Comparison of ENCODE assay signal across 15 cellular contexts in genomic region chr5:78600656-78601452, GRCh38. TPM values are rescaled to one million over a fixed set of nuclear protein-coding genes. Genes with fewer than 3 reads are reported as not detected.
DNase-seq lines count a peak whose midpoint lies in the region; ATAC-seq and TF ChIP-seq lines count a peak whose summit lies in the region.
"Had no signal": no experiment of that assay in that cellular context is flagged by ENCODE, and none has a peak within 500 bp of the region (broad histone marks: within the 10 kb centered on the region; RNA-seq: fewer than 3 reads in every experiment).

No MANE protein-coding gene starts in this region.

- no peak overlapping the region for H3K23ac ChIP-seq in H9 (ENCODE audit: insufficient read length, low read depth, low read length)

- H3K27ac Mint-ChIP-seq in H9 = peak overlapping the region in 2 of 3 experiments; percentile 1 to 18; a peak in 2 of 7 replicates
- H3K27ac Mint-ChIP-seq: activated naive CD8-positive, alpha-beta T cell; memory B cell had no signal

- no peak overlapping the region for H3K18ac ChIP-seq in H9 (ENCODE audit: insufficient read length, low read depth, low read length)

- H3K9me3 ChIP-seq in H9 (ENCODE audit: control insufficient read depth, low read depth, low read length) = no peaks in the 10 kb centered on the region
- no peaks in the 10 kb centered on the region for H3K9me3 ChIP-seq in smooth muscle cell (replicated peaks; ENCODE audit: low read depth)
- H3K9me3 ChIP-seq: testis had no signal

- no peak overlapping the region for H2AK5ac ChIP-seq in H9 (ENCODE audit: insufficient read length, low read length)

- peaks cover 0 to 8% (median 6%) of the 10 kb centered on the region in 3 experiments; a peak in 6 of 7 replicates for H3K36me3 Mint-ChIP-seq in H9 (ENCODE audit: insufficient read depth in 1 of 3, low read depth in 3 of 3)
- H3K36me3 Mint-ChIP-seq: activated naive CD8-positive, alpha-beta T cell had no signal

- H2AFZ ChIP-seq in H9 (ENCODE audit: low read length) (no peak overlapping the region), smooth muscle cell (ENCODE audit: low read depth) (no peak overlapping the region)

- peaks cover 27 to 32% of the 10 kb centered on the region in 2 experiments for H3K4me1 Mint-ChIP-seq in H9

- H3F3A ChIP-seq in smooth muscle cell (ENCODE audit: low read depth) = peaks cover 29% of the 10 kb centered on the region

- H3K4ac ChIP-seq in H9 (ENCODE audit: low read depth, low read length) = no peak overlapping the region

- H3K27me3 Mint-ChIP-seq in H9 (ENCODE audit: low read depth) = no peaks in the 10 kb centered on the region
- H3K27me3 Mint-ChIP-seq: memory B cell had no signal

- TF ChIP-seq CTCF in H9 (conservative IDR thresholded peaks at IDR 0.05) (no peak), smooth muscle cell (IDR thresholded peaks at IDR 0.05; ENCODE audit: borderline replicate concordance, insufficient read depth, poor library complexity, severe bottlenecking) (no peak)

- no peak overlapping the region for H3K56ac ChIP-seq in H9 (ENCODE audit: insufficient read length, low read depth, low read length)

- H2BK5ac ChIP-seq in H9 (ENCODE audit: insufficient read length, low read length) = no peak overlapping the region

- no peak overlapping the region for H3K14ac ChIP-seq in H9 (ENCODE audit: insufficient read depth, low read length)

- H3K27ac ChIP-seq in H9 (ENCODE audit: insufficient read length, low read depth, low read length) = no peak overlapping the region
- H3K27ac ChIP-seq in smooth muscle cell (ENCODE audit: low read depth) = peak overlapping the region; percentile 54
- H3K27ac ChIP-seq: testis had no signal

- H3K27me3 ChIP-seq in H9 (ENCODE audit: insufficient read depth, low read length) (no peaks in the 10 kb centered on the region), smooth muscle cell (ENCODE audit: low read depth) (no peaks in the 10 kb centered on the region)
- H3K27me3 ChIP-seq: testis had no signal

- no peak overlapping the region for H4K5ac ChIP-seq in H9 (ENCODE audit: insufficient read length, low read depth, low read length)

- no peak overlapping the region for H4K8ac ChIP-seq in H9 (replicated peaks; ENCODE audit: insufficient read length, low read depth, low read length)

- no peak for DNase-seq in H9
- DNase-seq in amniotic epithelial cell (ENCODE audit: low read depth) = peak; percentile 92
- peak; percentile 89 for DNase-seq in kidney glomerular epithelial cell (lab: John Stamatoyannopoulos, UW)
- no peak for DNase-seq in smooth muscle cell (lab: John Stamatoyannopoulos, UW; ENCODE audit: unreplicated experiment)
- DNase-seq in C1 segment of cervical spinal cord (lab: John Stamatoyannopoulos, UW) = no peak
- no peak for DNase-seq in NCI-H2029 (lab: John Stamatoyannopoulos, UW)
- DNase-seq: GOT3, NCI-H1048, NCI-H510A, T1000, testis had no signal

- H3K9ac ChIP-seq in H9 (ENCODE audit: extremely low read depth, insufficient read length, low read length) (no peak overlapping the region), smooth muscle cell (ENCODE audit: low read depth) (no peak overlapping the region)

- H3K9me3 Mint-ChIP-seq in H9 = no peaks in the 10 kb centered on the region
- H3K9me3 Mint-ChIP-seq: memory B cell had no signal

- H3K4me2 ChIP-seq in H9 (ENCODE audit: insufficient read depth, insufficient read length, low read length) = no peak overlapping the region
- peak overlapping the region; percentile 12 for H3K4me2 ChIP-seq in smooth muscle cell

- WGBS in H9 (ENCODE audit: extremely low coverage, insufficient read length, low lambda C conversion rate) = no CpG with 5 or more reads among the region's 6 CpGs
- WGBS in smooth muscle cell (ENCODE audit: low lambda C conversion rate) = 77% methylated on average over 6 of the region's 6 CpGs

- no peak overlapping the region for H3K4me3 Mint-ChIP-seq in H9
- H3K4me3 Mint-ChIP-seq: activated naive CD8-positive, alpha-beta T cell; memory B cell had no signal

- peaks cover 13% of the 10 kb centered on the region; the same call in 1 of the 2 replicates for H3K4me1 ChIP-seq in H9 (ENCODE audit: insufficient read depth, low read length)
- peaks cover 9% of the 10 kb centered on the region for H3K4me1 ChIP-seq in smooth muscle cell (ENCODE audit: low read depth)
- H3K4me1 ChIP-seq: testis had no signal

- H3K4me3 ChIP-seq in smooth muscle cell = no peak overlapping the region
- H3K4me3 ChIP-seq: testis had no signal

- H3K36me3 ChIP-seq in smooth muscle cell (ENCODE audit: low read depth) = no peaks in the 10 kb centered on the region

- no peak overlapping the region for H2BK20ac ChIP-seq in H9 (ENCODE audit: low read depth, low read length, poor library complexity, severe bottlenecking)

- no peak overlapping the region for H3T11ph ChIP-seq in H9 (ENCODE audit: low read length)

- H2BK12ac ChIP-seq in H9 (ENCODE audit: insufficient read length, low read depth, low read length) = no peak overlapping the region

- ATAC-seq in GM18907 (IDR thresholded peaks at IDR 0.05; ENCODE audit: unreplicated experiment) (no peak), GM21515 (IDR thresholded peaks at IDR 0.05; ENCODE audit: unreplicated experiment) (no peak)

- H2BK120ac ChIP-seq in H9 (ENCODE audit: low read depth, low read length, poor library complexity, severe bottlenecking) = no peak overlapping the region

- H3K79me1 ChIP-seq in H9 (ENCODE audit: insufficient read depth, low read depth, low read length, poor library complexity, severe bottlenecking) = peaks cover 3% of the 10 kb centered on the region

- no peak overlapping the region for H4K91ac ChIP-seq in H9 (ENCODE audit: insufficient read length, low read depth, low read length)

- no peak overlapping the region for H2BK15ac ChIP-seq in H9 (ENCODE audit: low read depth, low read length)

- H4K20me1 ChIP-seq in H9 (ENCODE audit: control insufficient read depth, insufficient read depth, insufficient read length) = no peaks in the 10 kb centered on the region
- H4K20me1 ChIP-seq in smooth muscle cell (ENCODE audit: low read depth) = peaks cover 20% of the 10 kb centered on the region

- peaks cover 2% of the 10 kb centered on the region; the same call in 1 of the 2 replicates for H3K79me2 ChIP-seq in H9 (ENCODE audit: insufficient read depth, low read length)
- peaks cover 45% of the 10 kb centered on the region for H3K79me2 ChIP-seq in smooth muscle cell (ENCODE audit: low read depth)

- H3K23me2 ChIP-seq in H9 (ENCODE audit: insufficient read length, low read depth, low read length, poor library complexity, severe bottlenecking) = no peaks in the 10 kb centered on the region

RNA-seq across cellular contexts. Expression of gene LHFPL2, which starts 47.7 kb away (rescaled TPM):
- total RNA-seq in H9 (2021) = 26.3 and 26.6 TPM in 2 replicates
- total RNA-seq in smooth muscle cell = 18.6 and 18.8 TPM in 2 replicates
- 10.5 and 13.4 TPM in 2 replicates for polyA plus RNA-seq in smooth muscle cell

Comparison
In these comparisons a context has a peak if more than half of its experiments do, and no peak if none do; other contexts are left out.
1. DNase-seq: peak in amniotic epithelial cell (single experiment) and kidney glomerular epithelial cell (single experiment); none in H9 (single experiment), smooth muscle cell (single experiment), C1 segment of cervical spinal cord (0 of 14) and NCI-H2029 (single experiment).